12 cellular contexts compared by ENCODE assay signal in genomic region chr14:54343276-54344121, GRCh38. TPM values are rescaled to one million over a fixed set of nuclear protein-coding genes. Genes with fewer than 3 reads are reported as not detected.
DNase-seq lines count a peak whose midpoint lies in the region; ATAC-seq, FAIRE-seq and TF ChIP-seq lines count a peak whose summit lies in the region.
"Had no signal": no experiment of that assay in that cellular context is flagged by ENCODE, and none has a peak within 500 bp of the region (broad histone marks: within the 10 kb centered on the region; RNA-seq: fewer than 3 reads in every experiment).

No MANE protein-coding gene starts in this region.

- peaks cover 18% of the 10 kb centered on the region for H3K4me1 Mint-ChIP-seq in HFFc6 (ENCODE audit: low read depth)

- no peaks in the 10 kb centered on the region for H3K4me1 ChIP-seq in ascending aorta

- no peak overlapping the region for H3K27ac ChIP-seq in ascending aorta

- no peaks in the 10 kb centered on the region for H3K36me3 Mint-ChIP-seq in HFFc6 (ENCODE audit: low read depth)

- ATAC-seq in HG02870 (IDR thresholded peaks at IDR 0.05; ENCODE audit: unreplicated experiment) = no peak

- DNase-seq in DMS79 (lab: John Stamatoyannopoulos, UW) (peak; percentile 97), NCI-H187 treated with DMSO at 0.1 percent for 48 hours (lab: John Stamatoyannopoulos, UW) (peak; percentile 87), myocyte (ENCODE audit: low read depth) (peak; percentile 35), HFFc6 (no peak), ascending aorta (ENCODE audit: low spot score in 2 of 2) (no peak)
- DNase-seq in stimulated activated CD4-positive, alpha-beta T cell treated with anti-CD3 and anti-CD28 coated beads, Interleukin-2, amount 100 ng/mL, for 48 hours = no peak
- DNase-seq: amygdala, head of caudate nucleus, NCI-H1930, nucleus accumbens had no signal

- no peak overlapping the region for H3K4me3 ChIP-seq in ascending aorta

- no peaks in the 10 kb centered on the region for H3K36me3 ChIP-seq in ascending aorta

- H3K27me3 ChIP-seq in ascending aorta = no peaks in the 10 kb centered on the region

- TF ChIP-seq CTCF in HFFc6 (IDR thresholded peaks at IDR 0.05) = no peak
- no peak for TF ChIP-seq CTCF in ascending aorta (IDR thresholded peaks at IDR 0.05)

- peak; percentile 37 for FAIRE-seq in TTC549 (lab: Jason Lieb, UNC)

- intact Hi-C loops in ascending aorta (cut with DNase I) = no loop called here

- H3K27ac Mint-ChIP-seq in HFFc6 = no peak overlapping the region

- no peaks in the 10 kb centered on the region for H3K9me3 Mint-ChIP-seq in HFFc6

- no peaks in the 10 kb centered on the region for H3K9me3 ChIP-seq in ascending aorta

- H3K27me3 Mint-ChIP-seq in HFFc6 (ENCODE audit: insufficient read depth) = no peaks in the 10 kb centered on the region; the same call in none of the 2 replicates

- no peak overlapping the region for H3K4me3 Mint-ChIP-seq in HFFc6

RNA-seq across cellular contexts. Expression of gene CDKN3, which starts 53.3 kb away (rescaled TPM):
- 3.5 and 5.0 TPM in 2 replicates for total RNA-seq in myocyte
- polyA plus RNA-seq in myocyte (2012) = 3.4 TPM
- total RNA-seq in HFFc6 (2021; fragmentation: NEBNext Ultra II Directional; extraction: Animal tissue kit (Norgen Biotek cat#: 25700)) = 100 to 1,000 TPM in 1 of 6 experiments, 10 to 100 TPM in 5; 33.3 to 106 (median 91.8) TPM
- not detected for total RNA-seq in ascending aorta

Comparison
In these comparisons a context has a peak if more than half of its experiments do, and no peak if none do; other contexts are left out.
1. DNase-seq: peak in DMS79 (single experiment), NCI-H187 treated with DMSO at 0.1 percent for 48 hours (single experiment) and myocyte (single experiment); none in HFFc6 (single experiment), stimulated activated CD4-positive, alpha-beta T cell treated with anti-CD3 and anti-CD28 coated beads, Interleukin-2, amount 100 ng/mL, for 48 hours (0 of 2) and ascending aorta (0 of 2).